Comparison of ENCODE assay signal across 2 cellular contexts in genomic region chr2:214874694-214875093, GRCh38.
TF ChIP-seq lines count a peak whose summit lies in the region.

No MANE protein-coding gene starts in this region.

TF ChIP-seq in HepG2, 621 proteins besides CTCF, POLR2A, EP300 and RAD21:
- no peak for TF ChIP-seq TMF1 (CRISPR knock-in tag; IDR thresholded peaks at IDR 0.05; ENCODE audit: low read depth)
- no peak for TF ChIP-seq ZSCAN22 (CRISPR knock-in tag; IDR thresholded peaks at IDR 0.05)
- TF ChIP-seq FOXP1 (IDR thresholded peaks at IDR 0.05), result 0 out of 2 replicates have a peak, but pooled peaks have one; percentile 49
- peak; percentile 64 for TF ChIP-seq FOXP1 (CRISPR knock-in tag; IDR thresholded peaks at IDR 0.05)
- TF ChIP-seq CEBPB (IDR thresholded peaks at IDR 0.05; ENCODE audit: borderline replicate concordance, low read depth, low read length), result peak; percentile 69
- TF ChIP-seq CEBPG (CRISPR knock-in tag; IDR thresholded peaks at IDR 0.05), result peak; percentile 45; the same call in 1 of the 2 replicates
- 0 out of 2 replicates have a peak, but pooled peaks have one; percentile 29 for TF ChIP-seq FOXP4 (CRISPR knock-in tag; IDR thresholded peaks at IDR 0.05)
- TF ChIP-seq ZNF75D (CRISPR knock-in tag; IDR thresholded peaks at IDR 0.05; ENCODE audit: borderline replicate concordance), result no peak

TF ChIP-seq in K562, 482 proteins besides CTCF, POLR2A, EP300 and RAD21:
- TF ChIP-seq REST (CRISPR knock-in tag; IDR thresholded peaks at IDR 0.05; ENCODE audit: low read depth) (no peak), YY1 (IDR thresholded peaks at IDR 0.05; ENCODE audit: borderline replicate concordance in 1 of 3, control insufficient read depth in 1 of 3, extremely low read depth in 1 of 3, insufficient read depth in 3 of 3, insufficient read length in 1 of 3, insufficient replicate concordance in 2 of 3, low read depth in 1 of 3, low read length in 2 of 3) (no peak), ATF3 (IDR thresholded peaks at IDR 0.05) (peak; percentile 22; the same call in 1 of the 2 replicates), ATF3 (CRISPR knock-in tag; conservative IDR thresholded peaks at IDR 0.05) (no peak), NFIC (IDR thresholded peaks at IDR 0.05) (no peak)
